Comparison of ENCODE assay signal across 11 cellular contexts in genomic region chr17:1379208-1379929, GRCh38. TPM values are rescaled to one million over a fixed set of nuclear protein-coding genes. Genes with fewer than 3 reads are reported as not detected.
DNase-seq lines count a peak whose midpoint lies in the region; ATAC-seq and TF ChIP-seq lines count a peak whose summit lies in the region.
"Had no signal": no experiment of that assay in that cellular context is flagged by ENCODE, and none has a peak within 500 bp of the region (broad histone marks: within the 10 kb centered on the region; RNA-seq: fewer than 3 reads in every experiment).

No MANE protein-coding gene starts in this region.

- CTCF ChIA-PET in activated B cell treated with CpG ODN at 0.5 μM for 24 hours (lab: Charles Lee): interaction anchor here (1.0 to 5.0 kb wide), 2 partner anchors 14 to 20 kb away, joined by 3 to 31 read pairs; no protein-coding TSS in a partner anchor

- no peak for DNase-seq in activated T-cell treated with anti-CD3 and anti-CD28 coated beads, Interleukin-2, amount 50 U/mL, for 4 hours
- DNase-seq in activated T-cell treated with anti-CD3 and anti-CD28 coated beads for 4 hours (no peak), activated B cell treated with CpG ODN at 0.5 μM for 24 hours (no peak), globus pallidus (ENCODE audit: low spot score) (peak; percentile 26), NCI-H82 treated with DMSO at 0.1 percent for 48 hours (lab: John Stamatoyannopoulos, UW; ENCODE audit: unreplicated experiment) (no peak), NCI-H748 (lab: John Stamatoyannopoulos, UW; ENCODE audit: unreplicated experiment) (no peak)
- no peak for DNase-seq in stimulated activated effector memory CD8-positive, alpha-beta T cell treated with anti-CD3 and anti-CD28 coated beads, Interleukin-12 subunit alpha, Interleukin-12 subunit beta, amount 100 ng/mL, for 72 hours (ENCODE audit: low spot score in 2 of 2)
- DNase-seq: glutamatergic neuron, NCI-H2171 had no signal

- POLR2A ChIA-PET in activated B cell treated with CpG ODN at 0.5 μM for 24 hours (lab: Charles Lee): interaction anchor here (0.6 to 1.1 kb wide), 6 partner anchors 10 to 192 kb away, joined by 3 to 9 read pairs (median 4); partner anchors contain the start of genes INPP5K and YWHAE

- H3K4me3 Mint-ChIP-seq in activated T-cell treated with anti-CD3 and anti-CD28 coated beads, Interleukin-2, amount 50 U/mL, for 4 hours: peak overlapping the region; percentile 63
- peak overlapping the region; percentile 42 for H3K4me3 Mint-ChIP-seq in activated B cell treated with CpG ODN at 0.5 μM for 24 hours
- peak overlapping the region; percentile 34 for H3K4me3 Mint-ChIP-seq in stimulated activated effector memory CD8-positive, alpha-beta T cell treated with anti-CD3 and anti-CD28 coated beads, Interleukin-12 subunit alpha, Interleukin-12 subunit beta, amount 100 ng/mL, for 72 hours

- peaks cover 75% of the 10 kb centered on the region for H3K4me1 Mint-ChIP-seq in activated T-cell treated with anti-CD3 and anti-CD28 coated beads, Interleukin-2, amount 50 U/mL, for 4 hours (ENCODE audit: low read depth)
- H3K4me1 Mint-ChIP-seq in activated B cell treated with CpG ODN at 0.5 μM for 24 hours: peaks cover 79% of the 10 kb centered on the region
- H3K4me1 Mint-ChIP-seq in stimulated activated effector memory CD8-positive, alpha-beta T cell treated with anti-CD3 and anti-CD28 coated beads, Interleukin-12 subunit alpha, Interleukin-12 subunit beta, amount 100 ng/mL, for 72 hours: peaks cover 70% of the 10 kb centered on the region

- TF ChIP-seq CTCF in activated B cell treated with CpG ODN at 0.5 μM for 24 hours (IDR thresholded peaks at IDR 0.05): no peak

- H3K27me3 Mint-ChIP-seq in activated T-cell treated with anti-CD3 and anti-CD28 coated beads, Interleukin-2, amount 50 U/mL, for 4 hours (ENCODE audit: low read depth): no peaks in the 10 kb centered on the region
- no peaks in the 10 kb centered on the region for H3K27me3 Mint-ChIP-seq in activated B cell treated with CpG ODN at 0.5 μM for 24 hours

- peak overlapping the region; percentile 71 for H3K27ac Mint-ChIP-seq in activated B cell treated with CpG ODN at 0.5 μM for 24 hours
- peak overlapping the region; percentile 12 for H3K27ac Mint-ChIP-seq in stimulated activated effector memory CD8-positive, alpha-beta T cell treated with anti-CD3 and anti-CD28 coated beads, Interleukin-12 subunit alpha, Interleukin-12 subunit beta, amount 100 ng/mL, for 72 hours

- peaks cover 18% of the 10 kb centered on the region for H3K36me3 Mint-ChIP-seq in activated T-cell treated with anti-CD3 and anti-CD28 coated beads, Interleukin-2, amount 50 U/mL, for 4 hours (ENCODE audit: insufficient read depth)
- H3K36me3 Mint-ChIP-seq in activated B cell treated with CpG ODN at 0.5 μM for 24 hours (ENCODE audit: low read depth): peaks cover 29% of the 10 kb centered on the region
- peaks cover 86% of the 10 kb centered on the region for H3K36me3 Mint-ChIP-seq in stimulated activated effector memory CD8-positive, alpha-beta T cell treated with anti-CD3 and anti-CD28 coated beads, Interleukin-12 subunit alpha, Interleukin-12 subunit beta, amount 100 ng/mL, for 72 hours

- no peaks in the 10 kb centered on the region for H3K9me3 Mint-ChIP-seq in activated T-cell treated with anti-CD3 and anti-CD28 coated beads, Interleukin-2, amount 50 U/mL, for 4 hours
- no peaks in the 10 kb centered on the region for H3K9me3 Mint-ChIP-seq in activated B cell treated with CpG ODN at 0.5 μM for 24 hours
- H3K9me3 Mint-ChIP-seq in stimulated activated effector memory CD8-positive, alpha-beta T cell treated with anti-CD3 and anti-CD28 coated beads, Interleukin-12 subunit alpha, Interleukin-12 subunit beta, amount 100 ng/mL, for 72 hours: no peaks in the 10 kb centered on the region

- no peak for ATAC-seq in activated T-cell treated with anti-CD3 and anti-CD28 coated beads, Interleukin-2, amount 50 U/mL, for 4 hours
- ATAC-seq in activated B cell treated with CpG ODN at 0.5 μM for 24 hours (ENCODE audit: low read depth): no peak
- ATAC-seq in stimulated activated effector memory CD8-positive, alpha-beta T cell treated with anti-CD3 and anti-CD28 coated beads, Interleukin-12 subunit alpha, Interleukin-12 subunit beta, amount 100 ng/mL, for 72 hours: no peak
- no peak for ATAC-seq in activated CD4-positive, CD25-positive, alpha-beta regulatory T cell treated with anti-CD3 and anti-CD28 coated beads, Interleukin-2, amount 50 U/mL, for 24 hours
- ATAC-seq: Panc1 had no signal

- intact Hi-C loops in activated B cell treated with CpG ODN at 0.5 μM for 24 hours (cut with micrococcal nuclease): no loop called here

RNA-seq across cellular contexts. Expression of gene YWHAE, which starts 20.7 kb away (rescaled TPM):
- total RNA-seq in activated T-cell treated with anti-CD3 and anti-CD28 coated beads, Interleukin-2, amount 50 U/mL, for 4 hours: 100 to 1,000 TPM; 470 to 529 (median 478) TPM
- 253 and 263 TPM in 2 replicates for total RNA-seq in activated B cell treated with CpG ODN at 0.5 μM for 24 hours
